In genomic region chrY:14834103-14835060, GRCh38 we compare ENCODE assay signal across 11 cellular contexts.
DNase-seq lines count a peak whose midpoint lies in the region; ATAC-seq and FAIRE-seq lines count a peak whose summit lies in the region.
"Had no signal": no experiment of that assay in that cellular context is flagged by ENCODE, and none has a peak within 500 bp of the region (broad histone marks: within the 10 kb centered on the region; RNA-seq: fewer than 3 reads in every experiment).

No MANE protein-coding gene starts in this region.

- H3K4me3 Mint-ChIP-seq in activated T-helper 17 cell treated with anti-CD3 and anti-CD28 coated beads, Interleukin-2, amount 50 U/mL, for 72 hours: peak overlapping the region; percentile 40

- no peaks in the 10 kb centered on the region for H3K9me3 Mint-ChIP-seq in activated T-helper 17 cell treated with anti-CD3 and anti-CD28 coated beads, Interleukin-2, amount 50 U/mL, for 72 hours

- DNase-seq in GM19239 (ENCODE audit: insufficient read length, low spot score): no peak
- DNase-seq in pons (ENCODE audit: low spot score): peak; percentile 11
- no peak for DNase-seq in NCI-H2227 treated with DMSO at 0.1 percent for 48 hours (lab: John Stamatoyannopoulos, UW)
- DNase-seq in OCI-M1 (lab: John Stamatoyannopoulos, UW): no peak
- DNase-seq in Ammon's horn (ENCODE audit: low spot score): no peak
- no peak for DNase-seq in NCI-H1105 treated with DMSO at 0.1 percent for 48 hours (lab: John Stamatoyannopoulos, UW)
- DNase-seq: activated gamma-delta T cell, DMS153, NCI-H2029 treated with DMSO at 0.1 percent for 48 hours had no signal

- H3K27me3 Mint-ChIP-seq in activated T-helper 17 cell treated with anti-CD3 and anti-CD28 coated beads, Interleukin-2, amount 50 U/mL, for 72 hours: no peaks in the 10 kb centered on the region

- FAIRE-seq in GM19239 (lab: Jason Lieb, UNC): peak; percentile 18

- H3K36me3 Mint-ChIP-seq in activated T-helper 17 cell treated with anti-CD3 and anti-CD28 coated beads, Interleukin-2, amount 50 U/mL, for 72 hours (ENCODE audit: low read depth): no peaks in the 10 kb centered on the region

- H3K4me1 Mint-ChIP-seq in activated T-helper 17 cell treated with anti-CD3 and anti-CD28 coated beads, Interleukin-2, amount 50 U/mL, for 72 hours: peaks cover 8% of the 10 kb centered on the region

- peak overlapping the region; percentile 50 for H3K27ac Mint-ChIP-seq in activated T-helper 17 cell treated with anti-CD3 and anti-CD28 coated beads, Interleukin-2, amount 50 U/mL, for 72 hours

- peak; percentile 60 for ATAC-seq in HG03175 (IDR thresholded peaks at IDR 0.05; ENCODE audit: unreplicated experiment)
- peak; percentile 91 for ATAC-seq in activated T-helper 17 cell treated with anti-CD3 and anti-CD28 coated beads, Interleukin-2, amount 50 U/mL, for 72 hours (replicated peaks)
